ENCODE assay signal across 10 cellular contexts in the genomic region with DNA sequence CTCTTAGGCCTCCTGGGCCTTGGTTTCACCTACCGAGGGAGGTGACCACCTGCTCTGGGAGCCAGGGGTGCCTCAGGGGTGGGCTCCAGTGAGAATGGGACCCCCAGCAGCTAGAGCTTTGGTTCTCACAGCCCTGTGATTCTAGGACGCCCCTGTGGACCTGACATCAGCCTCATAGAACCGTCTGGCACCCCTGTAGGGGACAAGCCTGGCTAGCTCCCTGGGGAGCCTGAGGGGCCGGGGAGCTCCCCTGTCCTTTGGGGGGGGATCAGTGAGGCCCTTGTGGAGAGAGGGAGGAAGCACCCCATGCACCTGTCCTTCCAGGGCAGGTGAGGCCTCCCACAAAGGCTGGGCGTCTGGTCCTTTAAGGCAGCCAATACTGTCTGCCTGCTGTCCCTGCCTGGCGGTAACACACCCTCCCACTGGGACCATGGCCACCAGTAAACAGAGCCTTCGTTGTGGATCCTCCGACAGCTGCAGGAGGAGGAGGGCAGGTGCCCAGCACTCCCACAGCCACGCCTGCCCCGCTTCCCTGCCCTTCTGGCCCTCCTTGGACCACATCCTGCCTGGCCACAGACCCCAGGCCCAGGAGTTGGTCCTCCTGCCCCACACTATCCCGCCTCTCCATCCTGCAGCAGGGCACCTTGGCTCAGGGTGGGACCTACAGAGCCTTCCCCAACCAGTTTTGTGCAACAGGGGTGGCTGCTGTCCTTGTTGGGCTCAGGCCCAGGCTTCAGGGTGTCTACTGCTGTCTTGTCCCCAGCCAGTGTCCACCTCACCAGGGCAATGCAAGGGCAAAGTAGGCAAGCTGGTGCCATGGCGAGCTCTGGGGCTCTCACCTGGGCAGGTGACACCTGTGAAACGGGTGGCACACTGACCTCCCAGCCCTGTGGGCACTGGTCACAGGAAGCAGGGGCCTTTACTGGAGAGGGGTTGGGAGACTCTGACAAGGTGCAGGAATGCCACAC. TPM values are rescaled to one million over a fixed set of nuclear protein-coding genes. Genes with fewer than 3 reads are reported as not detected.
DNase-seq lines count a peak whose midpoint lies in the region; ATAC-seq lines count a peak whose summit lies in the region.
"Had no signal": no experiment of that assay in that cellular context is flagged by ENCODE, and none has a peak within 500 bp of the region (broad histone marks: within the 10 kb centered on the region; RNA-seq: fewer than 3 reads in every experiment).

No MANE protein-coding gene starts in this region.

- H3K9me3 ChIP-seq in CD4-positive, CD25-positive, alpha-beta regulatory T cell (ENCODE audit: control insufficient read depth in 2 of 2, low read length in 2 of 2) = no peaks in the 10 kb centered on the region
- no peaks in the 10 kb centered on the region for H3K9me3 ChIP-seq in HAP-1

- DNase-seq in CD4-positive, CD25-positive, alpha-beta regulatory T cell = no peak
- DNase-seq in NCI-H1092 treated with DMSO at 0.1 percent for 48 hours (lab: John Stamatoyannopoulos, UW) (peak; percentile 58), myocyte (ENCODE audit: low read depth) (peak; percentile 96), HAP-1 (ENCODE audit: low spot score in 2 of 2) (no peak)
- DNase-seq: MM.1S had no signal

- peaks cover 8% of the 10 kb centered on the region for H3K36me3 Mint-ChIP-seq in CD4-positive, CD25-positive, alpha-beta regulatory T cell
- peaks cover 20% of the 10 kb centered on the region for H3K36me3 Mint-ChIP-seq in activated T-helper 17 cell treated with anti-CD3 and anti-CD28 coated beads, Interleukin-2, amount 50 U/mL, for 72 hours (ENCODE audit: low read depth)

- no peak for ATAC-seq in CD4-positive, CD25-positive, alpha-beta regulatory T cell (ENCODE audit: low read depth in 2 of 2)
- ATAC-seq in activated T-helper 17 cell treated with anti-CD3 and anti-CD28 coated beads, Interleukin-2, amount 50 U/mL, for 72 hours (replicated peaks) = no peak
- ATAC-seq in GM19351 (IDR thresholded peaks at IDR 0.05; ENCODE audit: unreplicated experiment) (no peak), HG03108 (IDR thresholded peaks at IDR 0.05; ENCODE audit: unreplicated experiment) (no peak), HG02759 (IDR thresholded peaks at IDR 0.05; ENCODE audit: unreplicated experiment) (no peak)

- peaks cover 58% of the 10 kb centered on the region for H3K4me1 ChIP-seq in CD4-positive, CD25-positive, alpha-beta regulatory T cell (ENCODE audit: control insufficient read depth, insufficient read depth, low read length, poor library complexity, severe bottlenecking)
- peaks cover 11% of the 10 kb centered on the region for H3K4me1 ChIP-seq in HAP-1

- in situ Hi-C loops in HAP-1 (cut with MboI; ENCODE audit: low sequenced_read_pairs) = loop anchor here (25.0 kb wide), 1 partner anchor 451 kb away; a partner anchor contains a TSS

- H3K27me3 Mint-ChIP-seq in CD4-positive, CD25-positive, alpha-beta regulatory T cell = peaks cover 6% of the 10 kb centered on the region
- peaks cover 4% of the 10 kb centered on the region for H3K27me3 Mint-ChIP-seq in activated T-helper 17 cell treated with anti-CD3 and anti-CD28 coated beads, Interleukin-2, amount 50 U/mL, for 72 hours

- H3K27ac ChIP-seq in CD4-positive, CD25-positive, alpha-beta regulatory T cell (ENCODE audit: insufficient read depth, low read length, poor library complexity, severe bottlenecking) = no peak overlapping the region

- no peaks in the 10 kb centered on the region for H3K9me3 Mint-ChIP-seq in CD4-positive, CD25-positive, alpha-beta regulatory T cell
- no peaks in the 10 kb centered on the region for H3K9me3 Mint-ChIP-seq in activated T-helper 17 cell treated with anti-CD3 and anti-CD28 coated beads, Interleukin-2, amount 50 U/mL, for 72 hours

- peaks cover 0 to 36% (median 14%) of the 10 kb centered on the region in 4 donors for H3K4me1 Mint-ChIP-seq in CD4-positive, CD25-positive, alpha-beta regulatory T cell
- H3K4me1 Mint-ChIP-seq in activated T-helper 17 cell treated with anti-CD3 and anti-CD28 coated beads, Interleukin-2, amount 50 U/mL, for 72 hours = peaks cover 5% of the 10 kb centered on the region

- H3K27me3 ChIP-seq in CD4-positive, CD25-positive, alpha-beta regulatory T cell (ENCODE audit: control insufficient read depth, insufficient read depth, low read length) = no peaks in the 10 kb centered on the region
- no peaks in the 10 kb centered on the region for H3K27me3 ChIP-seq in HAP-1 (ENCODE audit: low read depth)

- no peak overlapping the region for H3K27ac Mint-ChIP-seq in CD4-positive, CD25-positive, alpha-beta regulatory T cell
- no peak overlapping the region for H3K27ac Mint-ChIP-seq in activated T-helper 17 cell treated with anti-CD3 and anti-CD28 coated beads, Interleukin-2, amount 50 U/mL, for 72 hours

- peaks cover 4% of the 10 kb centered on the region for H3K36me3 ChIP-seq in CD4-positive, CD25-positive, alpha-beta regulatory T cell (ENCODE audit: control insufficient read depth, insufficient read depth, low read length)
- peaks cover 19% of the 10 kb centered on the region for H3K36me3 ChIP-seq in HAP-1 (replicated peaks)

- peak overlapping the region in 3 of 4 donors; percentile 35 to 72 (median 58) for H3K4me3 Mint-ChIP-seq in CD4-positive, CD25-positive, alpha-beta regulatory T cell
- peak overlapping the region; percentile 71 for H3K4me3 Mint-ChIP-seq in activated T-helper 17 cell treated with anti-CD3 and anti-CD28 coated beads, Interleukin-2, amount 50 U/mL, for 72 hours

- H3K4me3 ChIP-seq in CD4-positive, CD25-positive, alpha-beta regulatory T cell (ENCODE audit: low read depth, low read length) = no peak overlapping the region
- H3K4me3 ChIP-seq in HAP-1 = no peak overlapping the region

RNA-seq across cellular contexts. Expression of a gene that starts 3.0 kb away (rescaled TPM):
- total RNA-seq in CD4-positive, CD25-positive, alpha-beta regulatory T cell = 100 TPM
- 10 to 100 TPM; 56.7 to 87.4 (median 71.8) TPM for polyA plus RNA-seq in CD4-positive, CD25-positive, alpha-beta regulatory T cell
- total RNA-seq in activated T-helper 17 cell treated with anti-CD3 and anti-CD28 coated beads, Interleukin-2, amount 50 U/mL, for 72 hours = 100 to 1,000 TPM; 232 to 372 TPM
- total RNA-seq in myocyte = 211 and 249 TPM in 2 replicates
- polyA plus RNA-seq in myocyte (2012) = 266 TPM

RNA-seq across cellular contexts. Expression of a gene that starts 7.3 kb away (rescaled TPM):
- not detected for total RNA-seq in CD4-positive, CD25-positive, alpha-beta regulatory T cell
- polyA plus RNA-seq in CD4-positive, CD25-positive, alpha-beta regulatory T cell = not detected
- not detected for total RNA-seq in activated T-helper 17 cell treated with anti-CD3 and anti-CD28 coated beads, Interleukin-2, amount 50 U/mL, for 72 hours
- total RNA-seq in myocyte = 0.56 and 0.62 TPM in 2 replicates
- polyA plus RNA-seq in myocyte (2012) = 0.30 TPM
- total RNA-seq: Daoy had no signal

RNA-seq across cellular contexts. Expression of a gene that starts 10.7 kb away (rescaled TPM):
- total RNA-seq in CD4-positive, CD25-positive, alpha-beta regulatory T cell = not detected
- not detected for polyA plus RNA-seq in CD4-positive, CD25-positive, alpha-beta regulatory T cell
- under 1 TPM in 1 of 2 donors, not detected in 1; 0.17 TPM for total RNA-seq in activated T-helper 17 cell treated with anti-CD3 and anti-CD28 coated beads, Interleukin-2, amount 50 U/mL, for 72 hours
- total RNA-seq in myocyte = not detected in 2 replicates
- 0.84 TPM for polyA plus RNA-seq in myocyte (2012)
- total RNA-seq: Daoy had no signal

RNA-seq across cellular contexts. Expression of a gene that starts 13.0 kb away (rescaled TPM):
- total RNA-seq in CD4-positive, CD25-positive, alpha-beta regulatory T cell = not detected
- polyA plus RNA-seq in CD4-positive, CD25-positive, alpha-beta regulatory T cell = not detected
- not detected for total RNA-seq in activated T-helper 17 cell treated with anti-CD3 and anti-CD28 coated beads, Interleukin-2, amount 50 U/mL, for 72 hours
- not detected in 2 replicates for total RNA-seq in myocyte
- polyA plus RNA-seq in myocyte (2012) = 0.42 TPM
- total RNA-seq: Daoy had no signal

RNA-seq across cellular contexts. Expression of a gene that starts 13.1 kb away (rescaled TPM):
- total RNA-seq in CD4-positive, CD25-positive, alpha-beta regulatory T cell = not detected
- not detected for polyA plus RNA-seq in CD4-positive, CD25-positive, alpha-beta regulatory T cell
- under 1 TPM; 0.32 to 0.40 TPM for total RNA-seq in activated T-helper 17 cell treated with anti-CD3 and anti-CD28 coated beads, Interleukin-2, amount 50 U/mL, for 72 hours
- 1.4 and 2.0 TPM in 2 replicates for total RNA-seq in myocyte
- polyA plus RNA-seq in myocyte (2012) = 2.8 TPM

Comparison
In these comparisons a context has a peak if more than half of its experiments do, and no peak if none do; other contexts are left out.
1. DNase-seq: peak in NCI-H1092 treated with DMSO at 0.1 percent for 48 hours (single experiment) and myocyte (single experiment); none in CD4-positive, CD25-positive, alpha-beta regulatory T cell (0 of 3) and HAP-1 (0 of 2).